8 cellular contexts compared by ENCODE assay signal in the genomic region with DNA sequence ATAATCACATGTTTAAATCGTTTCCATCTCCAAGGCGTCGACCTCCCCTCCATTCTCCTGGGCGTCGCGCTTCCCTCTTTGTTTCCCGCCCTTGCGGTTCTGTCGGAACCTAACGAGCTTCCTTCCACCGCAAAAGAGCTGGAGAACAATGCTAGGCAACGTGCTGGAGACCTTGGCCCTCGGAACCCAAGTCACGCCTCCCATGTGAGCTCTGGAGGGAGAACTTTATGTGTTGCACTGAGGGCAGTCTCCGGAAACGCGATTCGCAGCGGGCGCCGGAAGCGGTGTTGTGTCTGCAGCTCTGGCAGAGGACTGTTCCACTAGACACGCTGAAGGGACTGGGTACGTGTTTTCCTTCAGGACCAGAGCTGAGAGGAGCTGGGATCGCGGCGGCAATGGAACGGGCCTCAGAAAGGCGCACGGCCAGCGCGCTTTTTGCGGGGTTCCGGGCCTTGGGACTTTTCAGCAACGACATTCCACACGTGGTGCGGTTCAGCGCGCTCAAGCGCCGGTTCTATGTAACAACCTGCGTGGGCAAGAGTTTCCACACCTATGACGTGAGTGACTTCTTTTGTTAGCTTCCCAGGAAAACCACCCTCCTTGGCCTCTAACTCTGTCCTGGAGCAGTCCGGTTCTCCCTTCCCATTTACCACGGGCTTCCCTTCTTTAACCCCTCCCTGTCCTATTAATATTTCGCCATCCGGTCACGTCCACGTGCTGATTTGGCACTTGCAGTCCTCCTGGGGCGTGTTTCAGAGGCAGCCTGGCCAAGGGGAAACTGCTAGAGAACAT. TPM values are rescaled to one million over a fixed set of nuclear protein-coding genes. Genes with fewer than 3 reads are reported as not detected.
DNase-seq lines count a peak whose midpoint lies in the region; ATAC-seq, FAIRE-seq and TF ChIP-seq lines count a peak whose summit lies in the region.

A gene (plus strand): TSS at position 287 of the 792 bp plus-strand sequence. CDS start 109 bp downstream, at position 396.

- H3K79me2 ChIP-seq in DND-41 (ENCODE audit: insufficient read depth, low read length) = peaks cover 44% of the 10 kb centered on the region
- H3K79me2 ChIP-seq in GM23248 (ENCODE audit: insufficient read depth) = peaks cover 44% of the 10 kb centered on the region
- peaks cover 49% of the 10 kb centered on the region for H3K79me2 ChIP-seq in Karpas-422 (ENCODE audit: low read length)

- H3K4me3 ChIP-seq in DND-41 (ENCODE audit: low read depth in 1 of 2, low read length in 2 of 2) (peak within 1 kb of the TSS; percentile 96 to 98), GM23248 (peak within 1 kb of the TSS; percentile 97), Karpas-422 (ENCODE audit: low read length) (peak within 1 kb of the TSS; percentile 98), esophagus squamous epithelium (peak within 1 kb of the TSS; percentile 58 to 92 (median 78)), muscle layer of duodenum (ENCODE audit: low read depth in 1 of 2, low read length in 2 of 2) (peak within 1 kb of the TSS; percentile 95 to 98)

- intact Hi-C loops in esophagus squamous epithelium (cut with DNase I) = no loop called here

- peak; percentile 94 for DNase-seq in DND-41
- DNase-seq in GM23248 = peak; percentile 94
- peak; percentile 97 for DNase-seq in Karpas-422
- DNase-seq in RCC 7860 (ENCODE audit: low spot score) = peak; percentile 88
- peak; percentile 88 to 91 for DNase-seq in activated T-cell treated with anti-CD3 and anti-CD28 coated beads, Interleukin-2, amount 50 U/mL, for 72 hours
- peak; percentile 47 for DNase-seq in esophagus squamous epithelium (lab: John Stamatoyannopoulos, UW)
- peak; percentile 81 for DNase-seq in stimulated activated CD8-positive, alpha-beta memory T cell treated with anti-CD3 and anti-CD28 coated beads, Interleukin-7, amount 100 ng/mL, for 24 hours (ENCODE audit: low read depth)

- peak within 1 kb of the TSS; percentile 75 for H3K9ac ChIP-seq in DND-41 (ENCODE audit: low read depth, low read length)
- peak within 1 kb of the TSS; percentile 84 for H3K9ac ChIP-seq in GM23248
- H3K9ac ChIP-seq in Karpas-422 (ENCODE audit: low read length) = peak within 1 kb of the TSS; percentile 89

- ATAC-seq in DND-41 (ENCODE audit: insufficient read depth, low read depth) = peak; percentile 94
- ATAC-seq in activated T-cell treated with anti-CD3 and anti-CD28 coated beads, Interleukin-2, amount 50 U/mL, for 72 hours (replicated peaks in 1 of 2) = peak; percentile 98

- peaks cover 8 to 13% of the 10 kb centered on the region in 2 donors for H3K36me3 Mint-ChIP-seq in activated T-cell treated with anti-CD3 and anti-CD28 coated beads, Interleukin-2, amount 50 U/mL, for 72 hours (ENCODE audit: insufficient read depth in 2 of 2)

- H3K9me2 ChIP-seq in GM23248 (ENCODE audit: insufficient read depth) (no peaks in the 10 kb centered on the region), Karpas-422 (replicated peaks; ENCODE audit: insufficient read depth, low read length) (0 out of 2 replicates have a peak, but pooled peaks cover 5% of the 10 kb centered on the region)

- H3K27ac ChIP-seq in DND-41 (ENCODE audit: low read length) (peak within 1 kb of the TSS; percentile 86), GM23248 (peak within 1 kb of the TSS; percentile 64), Karpas-422 (ENCODE audit: low read length) (no peak within 1 kb of the TSS; the same call in 1 of the 2 replicates), esophagus squamous epithelium (peak within 1 kb of the TSS; percentile 77 to 87 (median 82)), muscle layer of duodenum (ENCODE audit: low read length) (peak within 1 kb of the TSS; percentile 90)

- H3K4me3 Mint-ChIP-seq in activated T-cell treated with anti-CD3 and anti-CD28 coated beads, Interleukin-2, amount 50 U/mL, for 72 hours = peak within 1 kb of the TSS; percentile 98

- peak; percentile 26 for FAIRE-seq in RCC 7860 (lab: Jason Lieb, UNC)

- peaks cover 38% of the 10 kb centered on the region for H3K36me3 ChIP-seq in DND-41 (ENCODE audit: insufficient read depth, low read length)
- H3K36me3 ChIP-seq in GM23248 (ENCODE audit: low read depth) = peaks cover 5% of the 10 kb centered on the region
- peaks cover 34% of the 10 kb centered on the region for H3K36me3 ChIP-seq in Karpas-422 (ENCODE audit: insufficient read depth, low read length)
- peaks cover 0 to 23% (median 0%) of the 10 kb centered on the region in 3 donors for H3K36me3 ChIP-seq in esophagus squamous epithelium
- no peaks in the 10 kb centered on the region for H3K36me3 ChIP-seq in muscle layer of duodenum (ENCODE audit: control insufficient read depth in 1 of 2, insufficient read depth in 2 of 2, low read length in 2 of 2)

- H3K27ac Mint-ChIP-seq in activated T-cell treated with anti-CD3 and anti-CD28 coated beads, Interleukin-2, amount 50 U/mL, for 72 hours = peak within 1 kb of the TSS; percentile 89

- H3K27me3 ChIP-seq in DND-41 (ENCODE audit: insufficient read depth, low read length, poor library complexity) (no peaks in the 10 kb centered on the region), GM23248 (replicated peaks; ENCODE audit: insufficient read depth) (no peaks in the 10 kb centered on the region), Karpas-422 (ENCODE audit: low read length) (no peaks in the 10 kb centered on the region), esophagus squamous epithelium (no peaks in the 10 kb centered on the region), muscle layer of duodenum (ENCODE audit: low read depth, low read length) (no peaks in the 10 kb centered on the region)

- TF ChIP-seq POLR2A in esophagus squamous epithelium (IDR thresholded peaks at IDR 0.05) = peak in 1 of 4 donors; percentile 44

- H3K4me2 ChIP-seq in DND-41 (ENCODE audit: insufficient read depth, low read length) (peak within 1 kb of the TSS; percentile 94), GM23248 (ENCODE audit: unreplicated experiment) (peak within 1 kb of the TSS; percentile 95), Karpas-422 (ENCODE audit: low read depth, low read length, poor library complexity, severe bottlenecking) (peak within 1 kb of the TSS; percentile 94)

- H3K9me3 ChIP-seq in DND-41 (ENCODE audit: insufficient read depth, low read length, severe bottlenecking) = no peaks in the 10 kb centered on the region
- H3K9me3 ChIP-seq in GM23248 (ENCODE audit: low read depth) = no peaks in the 10 kb centered on the region
- no peaks in the 10 kb centered on the region for H3K9me3 ChIP-seq in Karpas-422 (ENCODE audit: low read length)
- H3K9me3 ChIP-seq in esophagus squamous epithelium = no peaks in the 10 kb centered on the region
- H3K9me3 ChIP-seq in muscle layer of duodenum (ENCODE audit: control insufficient read depth in 1 of 2, low read length in 2 of 2) = no peaks in the 10 kb centered on the region

- H3K4me1 Mint-ChIP-seq in activated T-cell treated with anti-CD3 and anti-CD28 coated beads, Interleukin-2, amount 50 U/mL, for 72 hours (ENCODE audit: low read depth) = peaks cover 56% of the 10 kb centered on the region

- H3K4me1 ChIP-seq in DND-41 (ENCODE audit: insufficient read depth, low read length) (peaks cover 34% of the 10 kb centered on the region), GM23248 (ENCODE audit: insufficient read depth) (peaks cover 8% of the 10 kb centered on the region), Karpas-422 (ENCODE audit: low read length) (peaks cover 32% of the 10 kb centered on the region), esophagus squamous epithelium (peaks cover 0 to 31% (median 20%) of the 10 kb centered on the region in 3 donors), muscle layer of duodenum (ENCODE audit: control insufficient read depth in 1 of 2, insufficient read depth in 2 of 2, low read length in 2 of 2) (peaks cover 7 to 20% of the 10 kb centered on the region in 2 donors)

- H3K9me3 Mint-ChIP-seq in activated T-cell treated with anti-CD3 and anti-CD28 coated beads, Interleukin-2, amount 50 U/mL, for 72 hours = peaks cover 2% of the 10 kb centered on the region in 2 donors

- WGBS in GM23248 (ENCODE audit: low coverage in 1 of 2, low lambda C conversion rate in 2 of 2, missing lambda C conversion rate in 2 of 2), 2 experiments = 4% methylated on average over 50 of the region's 50 CpGs
- WGBS in esophagus squamous epithelium, 2 donors = 1 to 2% methylated on average over 32 to 33 of the region's 50 CpGs

- H3K27me3 Mint-ChIP-seq in activated T-cell treated with anti-CD3 and anti-CD28 coated beads, Interleukin-2, amount 50 U/mL, for 72 hours (ENCODE audit: low read depth) = peaks cover 8% of the 10 kb centered on the region

- H4K20me1 ChIP-seq in DND-41 (ENCODE audit: insufficient read depth, low read length) (peaks cover 19% of the 10 kb centered on the region; the same call in 1 of the 2 replicates), GM23248 (ENCODE audit: insufficient read depth) (no peaks in the 10 kb centered on the region), Karpas-422 (ENCODE audit: insufficient read depth, low read depth, low read length) (peaks cover 18% of the 10 kb centered on the region; the same call in 1 of the 2 replicates)

- H3F3A ChIP-seq in GM23248 (ENCODE audit: insufficient read depth) = no peaks in the 10 kb centered on the region

- in situ Hi-C loops in GM23248 (cut with MboI) = no loop called here

- H2AFZ ChIP-seq in DND-41 (ENCODE audit: low read depth, low read length) (peak within 1 kb of the TSS; percentile 91), GM23248 (peak within 1 kb of the TSS; percentile 100), Karpas-422 (ENCODE audit: low read length) (peak within 1 kb of the TSS; percentile 90)

- TF ChIP-seq CTCF in DND-41 (IDR thresholded peaks at IDR 0.05; ENCODE audit: borderline replicate concordance, extremely low read depth, low read length, poor library complexity, severe bottlenecking) (peak; percentile 12), esophagus squamous epithelium (IDR thresholded peaks at IDR 0.05) (peak in 1 of 6 experiments; percentile 29)

RNA-seq across cellular contexts. Expression of the gene that starts here (rescaled TPM):
- total RNA-seq in GM23248 (2014; rRNA removed; shearing (Covaris generic)) = 24.3 and 27.7 TPM in 2 replicates
- polyA plus RNA-seq in GM23248 (2016; fragmentation: Nextera tagmentation; extraction: Ambion mirVana) = 17.1 and 17.4 TPM in 2 replicates
- 32.2 and 73.5 TPM in 2 replicates for total RNA-seq in Karpas-422 (2014; rRNA removed; shearing (Covaris generic); ENCODE audit: low replicate concordance)
- 10 to 100 TPM; 34.8 to 42.4 TPM for total RNA-seq in activated T-cell treated with anti-CD3 and anti-CD28 coated beads, Interleukin-2, amount 50 U/mL, for 72 hours
- 10 to 100 TPM; 13.7 to 42.5 (median 28.3) TPM for total RNA-seq in esophagus squamous epithelium

Comparison
In these comparisons a context has a peak if more than half of its experiments do, and no peak if none do; other contexts are left out.
1. DNase-seq: peak in every context shown above with its lines; median percentile 97 in Karpas-422; 94 in DND-41; 94 in GM23248; 90 in activated T-cell treated with anti-CD3 and anti-CD28 coated beads, Interleukin-2, amount 50 U/mL, for 72 hours; 88 in RCC 7860; 81 in stimulated activated CD8-positive, alpha-beta memory T cell treated with anti-CD3 and anti-CD28 coated beads, Interleukin-7, amount 100 ng/mL, for 24 hours; 47 in esophagus squamous epithelium.